8 cellular contexts compared by ENCODE assay signal in genomic region chrX:52995135-52995973, GRCh38. TPM values are rescaled to one million over a fixed set of nuclear protein-coding genes. Genes with fewer than 3 reads are reported as not detected.
DNase-seq lines count a peak whose midpoint lies in the region; FAIRE-seq and TF ChIP-seq lines count a peak whose summit lies in the region.

No MANE protein-coding gene starts in this region.

- H2BK12ac ChIP-seq in H1 (ENCODE audit: low read depth, low read length) (peak overlapping the region; percentile 100; the same call in 1 of the 2 replicates), mesenchymal stem cell (ENCODE audit: low read length in 2 of 2) (peak overlapping the region in 1 of 2 experiments; percentile 80)

- TF ChIP-seq CTCF in GM20000 (IDR thresholded peaks at IDR 0.05; ENCODE audit: extremely low read depth, missing control alignments) (peak; percentile 38), H1 (IDR thresholded peaks at IDR 0.05; ENCODE audit: control extremely low read depth in 1 of 3, insufficient read depth in 1 of 3, low read depth in 1 of 3, low read length in 3 of 3) (peak; percentile 64 to 66 (median 65))

- H3K56ac ChIP-seq in H1 (replicated peaks; ENCODE audit: insufficient read length, low read depth, low read length), result peak overlapping the region; percentile 83

- H3K27me3 ChIP-seq in H1 (replicated peaks in 1 of 4; ENCODE audit: control insufficient read depth in 3 of 4, extremely low read depth in 1 of 4, insufficient read depth in 3 of 4, low read length in 3 of 4) (peaks cover 0 to 3% (median 0%) of the 10 kb centered on the region in 4 experiments; a peak in 2 of 7 replicates), mesenchymal stem cell (ENCODE audit: control insufficient read depth in 1 of 2, insufficient read depth in 1 of 2, low read length in 2 of 2) (peaks cover 0 to 34% of the 10 kb centered on the region in 2 experiments)

- peak overlapping the region; percentile 100 for H2AFZ ChIP-seq in H1 (ENCODE audit: low read length)
- H2AFZ ChIP-seq in mesenchymal stem cell (ENCODE audit: low read depth, low read length), result no peak overlapping the region

- POLR2A ChIA-PET in H1 (lab: Charles Lee; ENCODE audit: partially characterized antibody), result interaction anchor here (1.5 kb wide), 1 partner anchor 93 kb away, joined by 5 read pairs; no protein-coding TSS in a partner anchor

- no peak overlapping the region for H2AK5ac ChIP-seq in H1 (ENCODE audit: low read depth, low read length)
- H2AK5ac ChIP-seq in mesenchymal stem cell (ENCODE audit: low read length, severe bottlenecking), result no peak overlapping the region

- FAIRE-seq in H1 (lab: Jason Lieb, UNC), result peak; percentile 99

- WGBS in H1 (ENCODE audit: extremely low coverage in 1 of 2, insufficient coverage in 1 of 2, insufficient read length in 1 of 2, insufficient replicate concordance in 2 of 2, low coverage in 1 of 2, low lambda C conversion rate in 2 of 2, missing lambda C conversion rate in 1 of 2), 2 experiments, result 3% methylated on average over 27 of the region's 45 CpGs; no CpG with 5 or more reads in 1 of the 2 experiments
- under 1% methylated on average over 44 of the region's 45 CpGs for WGBS in mesenchymal stem cell

- H3K23me2 ChIP-seq in H1 (ENCODE audit: low read depth, low read length), result no peaks in the 10 kb centered on the region

- H3K4me1 ChIP-seq in H1 (replicated peaks in 1 of 4; ENCODE audit: control insufficient read depth in 3 of 4, insufficient read depth in 4 of 4, low read length in 3 of 4), result peaks cover 0 to 3% (median 0%) of the 10 kb centered on the region in 4 experiments; a peak in 1 of 7 replicates
- H3K4me1 ChIP-seq in mesenchymal stem cell (ENCODE audit: control insufficient read depth, insufficient read depth, low read depth, low read length), result peaks cover 3% of the 10 kb centered on the region

- H3K4ac ChIP-seq in H1 (replicated peaks; ENCODE audit: insufficient read length, low read depth, low read length) (no peak overlapping the region), mesenchymal stem cell (ENCODE audit: low read depth in 1 of 2, low read length in 2 of 2) (peak overlapping the region; percentile 40 to 47)

- H2BK120ac ChIP-seq in H1 (replicated peaks; ENCODE audit: low read depth, low read length) (peak overlapping the region; percentile 97), mesenchymal stem cell (ENCODE audit: low read depth, low read length) (no peak overlapping the region)

- no peaks in the 10 kb centered on the region for H4K20me1 ChIP-seq in H1 (replicated peaks in 1 of 2; ENCODE audit: control insufficient read depth in 1 of 2, insufficient read depth in 2 of 2, low read length in 2 of 2)

- H4K5ac ChIP-seq in H1 (ENCODE audit: insufficient read length, low read depth, low read length), result peak overlapping the region; percentile 97

- H4K91ac ChIP-seq in H1 (replicated peaks; ENCODE audit: insufficient read length, low read length) (peak overlapping the region; percentile 99), mesenchymal stem cell (ENCODE audit: low read length) (peak overlapping the region; percentile 99)

- H3K14ac ChIP-seq in H1 (ENCODE audit: insufficient read length), result no peak overlapping the region
- no peak overlapping the region for H3K14ac ChIP-seq in mesenchymal stem cell (ENCODE audit: low read length in 2 of 2)

- CTCF ChIA-PET in H1 (lab: Charles Lee; ENCODE audit: partially characterized antibody), result interaction anchor here (0.7 to 2.8 kb wide), 4 partner anchors 10 to 72 kb away, joined by 4 to 14 read pairs (median 8); no protein-coding TSS in a partner anchor

- peak; percentile 33 to 40; a peak in 2 of 4 replicates for TF ChIP-seq RAD21 in H1 (IDR thresholded peaks at IDR 0.05 in 1 of 2, conservative IDR thresholded peaks at IDR 0.05 in 1 of 2; ENCODE audit: low read depth in 2 of 2, low read length in 2 of 2)

- H3K27ac ChIP-seq in H1 (ENCODE audit: low read depth, low read length) (peak overlapping the region; percentile 100), mesenchymal stem cell (ENCODE audit: low read length, poor library complexity, severe bottlenecking) (peak overlapping the region; percentile 95)

- TF ChIP-seq EP300 in H1 (IDR thresholded peaks at IDR 0.05; ENCODE audit: borderline replicate concordance in 1 of 2, low read depth in 2 of 2, low read length in 2 of 2), result peak in 1 of 2 experiments; percentile 96; a peak in 2 of 3 replicates

- H3K23ac ChIP-seq in H1 (ENCODE audit: insufficient read length), result no peak overlapping the region
- H3K23ac ChIP-seq in mesenchymal stem cell (ENCODE audit: low read length in 2 of 2), result no peak overlapping the region

- H4K8ac ChIP-seq in H1 (ENCODE audit: extremely low read depth, insufficient read depth, low read length) (peak overlapping the region; percentile 99), mesenchymal stem cell (ENCODE audit: low read length) (peak overlapping the region; percentile 97)

- H3K9me3 ChIP-seq in H1 (ENCODE audit: insufficient read depth in 2 of 2, low read depth in 1 of 2, low read length in 1 of 2) (no peaks in the 10 kb centered on the region), mesenchymal stem cell (ENCODE audit: control insufficient read depth, low read length) (no peaks in the 10 kb centered on the region)

- H3K18ac ChIP-seq in H1 (ENCODE audit: extremely low read depth, low read length) (peak overlapping the region; percentile 100), mesenchymal stem cell (ENCODE audit: low read depth in 1 of 2, low read length in 2 of 2) (peak overlapping the region; percentile 86 to 88)

- H3K4me2 ChIP-seq in H1 (ENCODE audit: insufficient read depth in 1 of 2, low read depth in 2 of 2, low read length in 2 of 2) (peak overlapping the region; percentile 35 to 69), mesenchymal stem cell (ENCODE audit: low read length, poor library complexity, severe bottlenecking) (peak overlapping the region; percentile 56)

- peak overlapping the region; percentile 70 to 100 (median 97) for H3K9ac ChIP-seq in H1 (replicated peaks in 1 of 4; ENCODE audit: extremely low read depth in 1 of 4, low read depth in 3 of 4, low read length in 3 of 4)
- peak overlapping the region; percentile 97 for H3K9ac ChIP-seq in mesenchymal stem cell (ENCODE audit: low read length)

- H3K79me2 ChIP-seq in H1 (ENCODE audit: control insufficient read depth in 1 of 2, insufficient read depth in 2 of 2, low read length in 2 of 2), result peaks cover 0 to 5% of the 10 kb centered on the region in 2 experiments; a peak in 1 of 4 replicates

- H3K4me3 ChIP-seq in H1 (ENCODE audit: extremely low read depth in 1 of 4, insufficient read depth in 2 of 4, low read depth in 3 of 4, low read length in 4 of 4), result peak overlapping the region; percentile 48 to 88 (median 79)
- H3K4me3 ChIP-seq in mesenchymal stem cell (ENCODE audit: insufficient read depth in 1 of 2, low read depth in 1 of 2, low read length in 2 of 2), result peak overlapping the region; percentile 62 to 93

- peak overlapping the region; percentile 90; the same call in 1 of the 2 replicates for H2BK20ac ChIP-seq in H1 (ENCODE audit: low read length)

- TF ChIP-seq POLR2A in H1 (IDR thresholded peaks at IDR 0.05; ENCODE audit: control extremely low read depth in 1 of 2, low read depth in 2 of 2, low read length in 2 of 2), result no peak

- H2BK15ac ChIP-seq in H1 (ENCODE audit: low read length) (0 out of 2 replicates have a peak overlapping the region, but pooled peaks have one; percentile 98), mesenchymal stem cell (ENCODE audit: low read depth, poor library complexity, severe bottlenecking) (no peak overlapping the region)

- H3K79me1 ChIP-seq in H1 (ENCODE audit: low read depth, low read length) (no peaks in the 10 kb centered on the region; the same call in 1 of the 2 replicates), mesenchymal stem cell (replicated peaks; ENCODE audit: low read length, poor library complexity, severe bottlenecking) (no peaks in the 10 kb centered on the region)

- H3K36me3 ChIP-seq in H1 (ENCODE audit: control insufficient read depth in 2 of 4, insufficient read depth in 4 of 4, low read length in 3 of 4) (no peaks in the 10 kb centered on the region), mesenchymal stem cell (ENCODE audit: control insufficient read depth in 1 of 2, insufficient read depth in 2 of 2, low read depth in 1 of 2, low read length in 2 of 2) (no peaks in the 10 kb centered on the region)

- peak overlapping the region; percentile 100 for H2BK5ac ChIP-seq in H1 (ENCODE audit: low read depth, low read length)
- H2BK5ac ChIP-seq in mesenchymal stem cell (ENCODE audit: low read depth, low read length, poor library complexity, severe bottlenecking), result peak overlapping the region; percentile 77

- DNase-seq in COLO829 (ENCODE audit: low spot score) (peak; percentile 80), GM20000 (ENCODE audit: low spot score) (peak; percentile 84), HT-29 (ENCODE audit: low spot score) (peak; percentile 94), H1 (ENCODE audit: low read depth in 1 of 2, low spot score in 2 of 2) (peak; percentile 68 to 82), mesenchymal stem cell (peak; percentile 96)
- DNase-seq in NK-92 treated with Interleukin-12 subunit alpha and Interleukin-12 subunit beta, amount 100 ng/mL, for 24 hours (lab: John Stamatoyannopoulos, UW), result peak; percentile 84
- peak; percentile 45 to 74 (median 60) for DNase-seq in activated CD8-positive, alpha-beta memory T cell treated with anti-CD3 and anti-CD28 coated beads for 48 hours (ENCODE audit: low read depth in 2 of 3, low spot score in 2 of 3)
- peak; percentile 77 for DNase-seq in stimulated activated CD8-positive, alpha-beta memory T cell treated with anti-CD3 and anti-CD28 coated beads, Interleukin-12 subunit alpha, Interleukin-12 subunit beta, amount 100 ng/mL, for 4 hours (ENCODE audit: low read depth)

RNA-seq across cellular contexts. Expression of gene FAM156A, which starts 37.0 kb away (rescaled TPM):
- 13.2 and 20.8 TPM in 2 replicates for total RNA-seq in HT-29 (2014; rRNA removed; shearing (Covaris generic))
- 11.0 and 13.6 TPM in 2 replicates for total RNA-seq in H1 (2021; fragmentation: NEBNext Ultra II Directional; extraction: Animal tissue kit (Norgen Biotek cat#: 25700))
- 11.7 and 16.0 TPM in 2 replicates for polyA plus RNA-seq in H1 (2011; rRNA removed)
- 18.4 TPM for polyA plus RNA-seq in H1 (2011; cell fraction: cytosol; rRNA removed)
- 35.3 TPM for polyA plus RNA-seq in H1 (2011; cell fraction: nucleus; rRNA removed)
- polyA plus RNA-seq in H1 (2012, experiment 1 of 2), result 18.6 to 24.6 TPM (median 22.9 TPM) in 4 replicates
- polyA plus RNA-seq in H1 (2012, experiment 2 of 2), result 4.1 TPM
- polyA plus RNA-seq in H1 (2013, experiment 1 of 2), result 10.0 TPM
- 12.2 TPM for polyA plus RNA-seq in H1 (2013, experiment 2 of 2)
- polyA minus RNA-seq in H1 (2011; rRNA and poly(A)+ RNA removed), result 3.8 and 6.9 TPM in 2 replicates
- 3.5 TPM for polyA minus RNA-seq in H1 (2011; cell fraction: cytosol; rRNA and poly(A)+ RNA removed)
- 15.0 TPM for polyA minus RNA-seq in H1 (2011; cell fraction: nucleus; rRNA and poly(A)+ RNA removed)
- 15.8 TPM for polyA plus RNA-seq in mesenchymal stem cell (2013, experiment 1 of 2)
- 12.3 TPM for polyA plus RNA-seq in mesenchymal stem cell (2013, experiment 2 of 2)

RNA-seq across cellular contexts. Expression of gene GPR173, which starts 53.2 kb away (rescaled TPM):
- total RNA-seq in HT-29 (2014; rRNA removed; shearing (Covaris generic)), result not detected in 2 replicates
- 5.8 and 7.0 TPM in 2 replicates for total RNA-seq in H1 (2021; fragmentation: NEBNext Ultra II Directional; extraction: Animal tissue kit (Norgen Biotek cat#: 25700))
- 11.3 and 14.1 TPM in 2 replicates for polyA plus RNA-seq in H1 (2011; rRNA removed)
- polyA plus RNA-seq in H1 (2011; cell fraction: cytosol; rRNA removed), result 8.2 TPM
- 18.3 TPM for polyA plus RNA-seq in H1 (2011; cell fraction: nucleus; rRNA removed)
- polyA plus RNA-seq in H1 (2012, experiment 1 of 2), result 7.3 to 9.7 TPM (median 8.4 TPM) in 4 replicates
- polyA plus RNA-seq in H1 (2012, experiment 2 of 2), result 4.7 TPM
- polyA plus RNA-seq in H1 (2013, experiment 1 of 2), result 4.0 TPM
- 3.6 TPM for polyA plus RNA-seq in H1 (2013, experiment 2 of 2)
- polyA minus RNA-seq in H1 (2011; rRNA and poly(A)+ RNA removed), result 8.0 and 8.8 TPM in 2 replicates
- polyA minus RNA-seq in H1 (2011; cell fraction: cytosol; rRNA and poly(A)+ RNA removed), result 5.8 TPM
- 5.3 TPM for polyA minus RNA-seq in H1 (2011; cell fraction: nucleus; rRNA and poly(A)+ RNA removed)
- polyA plus RNA-seq in mesenchymal stem cell (2013, experiment 1 of 2), result 2.8 TPM
- polyA plus RNA-seq in mesenchymal stem cell (2013, experiment 2 of 2), result 3.0 TPM

Comparison
In these comparisons a context has a peak if more than half of its experiments do, and no peak if none do; other contexts are left out.
1. Peak in every context shown above with its lines: DNase-seq, H3K4me3 ChIP-seq and H3K27ac ChIP-seq.